Comparison of ENCODE assay signal across 10 cellular contexts in the genomic region with DNA sequence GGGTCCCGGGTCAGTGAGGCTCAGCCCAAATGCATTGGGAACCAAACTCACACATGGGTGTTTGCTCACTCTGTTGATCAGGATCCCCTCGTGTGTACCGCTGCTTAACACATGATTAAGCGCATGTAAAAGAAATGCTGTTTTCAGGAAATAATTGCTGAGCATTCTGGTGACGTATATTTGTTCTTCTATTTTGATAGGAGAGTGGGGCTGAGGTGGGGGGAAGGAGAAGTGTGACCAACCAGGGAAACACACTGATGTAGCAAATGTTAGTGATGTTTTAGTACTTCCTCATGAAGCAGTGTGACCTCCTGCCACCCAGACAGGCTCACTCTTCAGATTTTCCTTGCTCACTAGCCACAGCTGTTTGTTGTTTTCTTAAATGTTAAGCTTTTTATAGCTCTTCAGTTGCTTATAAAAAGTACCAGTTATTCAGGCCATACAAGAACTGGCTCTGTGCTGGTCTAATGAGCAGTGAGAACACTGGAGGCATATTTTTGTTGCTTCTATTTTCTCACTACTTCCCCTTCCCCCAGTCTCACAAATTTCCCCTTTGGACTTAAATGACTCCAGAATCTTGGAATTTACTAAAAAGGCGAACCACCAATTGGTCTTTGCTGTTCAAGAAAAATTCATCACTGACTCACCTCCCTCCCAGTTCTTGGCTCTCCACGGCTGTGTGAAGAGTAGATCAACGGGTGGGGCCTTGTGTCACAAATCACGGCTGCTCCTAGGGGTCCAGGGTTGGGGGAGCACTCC.
A peak's percentile ranks its signal among the peaks of the same experiment; 100 is the strongest.
DNase-seq lines count a peak whose midpoint lies in the region; ATAC-seq, FAIRE-seq and TF ChIP-seq lines count a peak whose summit lies in the region.
"Had no signal": no experiment of that assay in that cellular context is flagged by ENCODE, and none has a peak within 500 bp of the region (broad histone marks: within the 10 kb centered on the region; RNA-seq: fewer than 3 reads in every experiment).

No MANE protein-coding gene starts in this region.

- intact Hi-C loops in A673 (cut with micrococcal nuclease; ENCODE audit: unreplicated experiment), result no loop called here

- ATAC-seq in stimulated activated memory B cell treated with anti-CD40 and anti-IgM and Interleukin-4, amounts not matched to agents 10 μg/mL and 1 μg/mL and 100 μg/mL, for 72 hours, result peak; percentile 100

- peak overlapping the region; percentile 63 for H3K4me3 Mint-ChIP-seq in stimulated activated memory B cell treated with anti-CD40 and anti-IgM and Interleukin-4, amounts not matched to agents 10 μg/mL and 1 μg/mL and 100 μg/mL, for 72 hours
- no peak overlapping the region for H3K4me3 Mint-ChIP-seq in activated T-cell treated with anti-CD3 and anti-CD28 coated beads, Interleukin-2, amount 50 U/mL, for 24 hours

- no peaks in the 10 kb centered on the region for H3K27me3 ChIP-seq in SK-N-SH (ENCODE audit: insufficient read depth)
- peaks cover 7% of the 10 kb centered on the region for H3K27me3 ChIP-seq in A673 (replicated peaks; ENCODE audit: insufficient read depth, low read depth, low read length, poor library complexity)

- POLR2A ChIA-PET in SK-N-SH (lab: Yijun Ruan, JAX), result interaction anchor here (1.3 kb wide), 1 partner anchor 10 kb away, joined by 3 read pairs; no protein-coding TSS in a partner anchor
- POLR2A ChIA-PET in A673 (lab: Charles Lee; ENCODE audit: low non-redundant PET), result no interaction called here

- H3K36me3 ChIP-seq in SK-N-SH (replicated peaks in 1 of 2; ENCODE audit: control insufficient read depth in 1 of 2, insufficient read depth in 2 of 2, low read length in 1 of 2) (no peaks in the 10 kb centered on the region), A673 (ENCODE audit: insufficient read depth, low read length, poor library complexity, severe bottlenecking) (no peaks in the 10 kb centered on the region)

- no peaks in the 10 kb centered on the region for H3K9me3 Mint-ChIP-seq in stimulated activated memory B cell treated with anti-CD40 and anti-IgM and Interleukin-4, amounts not matched to agents 10 μg/mL and 1 μg/mL and 100 μg/mL, for 72 hours
- H3K9me3 Mint-ChIP-seq in activated T-cell treated with anti-CD3 and anti-CD28 coated beads, Interleukin-2, amount 50 U/mL, for 24 hours, result no peaks in the 10 kb centered on the region

- TF ChIP-seq EP300 in SK-N-SH (IDR thresholded peaks at IDR 0.05; ENCODE audit: borderline replicate concordance in 1 of 2, low read depth in 1 of 2, low read length in 1 of 2), result no peak

- TF ChIP-seq CTCF in SK-N-SH (IDR thresholded peaks at IDR 0.05), result no peak
- no peak for TF ChIP-seq CTCF in A673 (conservative IDR thresholded peaks at IDR 0.05; ENCODE audit: low read depth, low read length)

- H2AFZ ChIP-seq in SK-N-SH (ENCODE audit: low read depth), result peak overlapping the region; percentile 41; the same call in 1 of the 2 replicates
- H2AFZ ChIP-seq: parathyroid adenoma had no signal

- DNase-seq in GM12891 (ENCODE audit: insufficient read length, low spot score) (no peak), SK-N-SH (no peak), fibroblast of the conjunctiva (ENCODE audit: low read depth) (peak; percentile 16), NK-92 (lab: John Stamatoyannopoulos, UW; ENCODE audit: unreplicated experiment) (no peak), NCI-H2029 (lab: John Stamatoyannopoulos, UW) (no peak), A673 (ENCODE audit: low spot score) (no peak)
- DNase-seq in activated T-cell treated with anti-CD3 and anti-CD28 coated beads, Interleukin-2, amount 50 U/mL, for 24 hours, result no peak
- DNase-seq: NCI-H1105 treated with DMSO at 0.1 percent for 48 hours had no signal

- H3K4me2 ChIP-seq in SK-N-SH, result peak overlapping the region; percentile 49

- no peaks in the 10 kb centered on the region for H3K79me2 ChIP-seq in SK-N-SH (ENCODE audit: insufficient read depth)
- H3K79me2 ChIP-seq: parathyroid adenoma had no signal

- no peaks in the 10 kb centered on the region for H3K27me3 Mint-ChIP-seq in stimulated activated memory B cell treated with anti-CD40 and anti-IgM and Interleukin-4, amounts not matched to agents 10 μg/mL and 1 μg/mL and 100 μg/mL, for 72 hours
- peaks cover 3% of the 10 kb centered on the region for H3K27me3 Mint-ChIP-seq in activated T-cell treated with anti-CD3 and anti-CD28 coated beads, Interleukin-2, amount 50 U/mL, for 24 hours

- H3K27ac ChIP-seq in SK-N-SH (ENCODE audit: low read depth in 2 of 2, low read length in 1 of 2) (peak overlapping the region in 1 of 2 experiments; percentile 54; a peak in 2 of 4 replicates), A673 (ENCODE audit: low read depth, low read length, poor library complexity, severe bottlenecking) (no peak overlapping the region)
- H3K27ac ChIP-seq: parathyroid adenoma had no signal

- no peak overlapping the region for H3K9ac ChIP-seq in SK-N-SH
- H3K9ac ChIP-seq: parathyroid adenoma had no signal

- H3K36me3 Mint-ChIP-seq in stimulated activated memory B cell treated with anti-CD40 and anti-IgM and Interleukin-4, amounts not matched to agents 10 μg/mL and 1 μg/mL and 100 μg/mL, for 72 hours, result no peaks in the 10 kb centered on the region
- H3K36me3 Mint-ChIP-seq in activated T-cell treated with anti-CD3 and anti-CD28 coated beads, Interleukin-2, amount 50 U/mL, for 24 hours (ENCODE audit: low read depth), result no peaks in the 10 kb centered on the region

- H3K9me2 ChIP-seq in SK-N-SH, result no peaks in the 10 kb centered on the region

- no peaks in the 10 kb centered on the region for H4K20me1 ChIP-seq in SK-N-SH (ENCODE audit: insufficient read depth)

- CTCF ChIA-PET in SK-N-SH (lab: Yijun Ruan, JAX) (interaction anchor here (1.1 kb wide), 1 partner anchor 405 kb away, joined by 3 read pairs; no protein-coding TSS in a partner anchor), A673 (lab: Charles Lee) (no interaction called here)

- peak overlapping the region; percentile 86 for H3K27ac Mint-ChIP-seq in stimulated activated memory B cell treated with anti-CD40 and anti-IgM and Interleukin-4, amounts not matched to agents 10 μg/mL and 1 μg/mL and 100 μg/mL, for 72 hours
- H3K27ac Mint-ChIP-seq in activated T-cell treated with anti-CD3 and anti-CD28 coated beads, Interleukin-2, amount 50 U/mL, for 24 hours, result no peak overlapping the region

- no peak for FAIRE-seq in GM12891 (lab: Jason Lieb, UNC)

- H3K9me3 ChIP-seq in SK-N-SH (no peaks in the 10 kb centered on the region), A673 (ENCODE audit: low read depth, low read length, poor library complexity, severe bottlenecking) (no peaks in the 10 kb centered on the region)

- BruUV-seq in A673 (replicated peaks; lab: Mats Ljungman, UMichigan), result no TSS peak

- H3F3A ChIP-seq in SK-N-SH (replicated peaks; ENCODE audit: insufficient read depth), result no peaks in the 10 kb centered on the region

- 62% methylated on average over 8 of the region's 9 CpGs for WGBS in SK-N-SH (ENCODE audit: low lambda C conversion rate)

- peaks cover 0 to 2% of the 10 kb centered on the region in 2 experiments; a peak in 1 of 4 replicates for H3K4me1 ChIP-seq in SK-N-SH (ENCODE audit: control insufficient read depth in 1 of 2, insufficient read depth in 2 of 2, low read depth in 1 of 2, low read length in 1 of 2)
- no peaks in the 10 kb centered on the region for H3K4me1 ChIP-seq in A673 (ENCODE audit: insufficient read depth, low read length, poor library complexity, severe bottlenecking)
- H3K4me1 ChIP-seq: parathyroid adenoma had no signal

- peaks cover 28% of the 10 kb centered on the region for H3K4me1 Mint-ChIP-seq in stimulated activated memory B cell treated with anti-CD40 and anti-IgM and Interleukin-4, amounts not matched to agents 10 μg/mL and 1 μg/mL and 100 μg/mL, for 72 hours
- peaks cover 3% of the 10 kb centered on the region for H3K4me1 Mint-ChIP-seq in activated T-cell treated with anti-CD3 and anti-CD28 coated beads, Interleukin-2, amount 50 U/mL, for 24 hours (ENCODE audit: low read depth)

- no peak for TF ChIP-seq RAD21 in SK-N-SH (IDR thresholded peaks at IDR 0.05; ENCODE audit: low read length)

- no peak overlapping the region for H3K4me3 ChIP-seq in SK-N-SH (ENCODE audit: low read depth in 2 of 2, low read length in 1 of 2)
- H3K4me3 ChIP-seq in A673 (ENCODE audit: low read depth, low read length, poor library complexity, severe bottlenecking), result no peak overlapping the region

- no peak for TF ChIP-seq POLR2A in GM12891 (IDR thresholded peaks at IDR 0.05; ENCODE audit: low read depth, low read length)

TF ChIP-seq in GM12891, 5 proteins besides CTCF, POLR2A, EP300 and RAD21:
- TF ChIP-seq SPI1 (IDR thresholded peaks at IDR 0.05; ENCODE audit: low read depth, low read length) (0 out of 2 replicates have a peak, but pooled peaks have one; percentile 9), PAX5 (IDR thresholded peaks at IDR 0.05; ENCODE audit: insufficient read depth, low read length, severe bottlenecking) (no peak)
TF ChIP-seq in GM12891: peak in this region for 1.

TF ChIP-seq in SK-N-SH, 30 proteins besides CTCF, POLR2A, EP300 and RAD21 (continues in another document):
- TF ChIP-seq FOSL2 (IDR thresholded peaks at IDR 0.05; ENCODE audit: borderline replicate concordance, low read depth), result peak; percentile 60
- no peak for TF ChIP-seq ZBTB33 (IDR thresholded peaks at IDR 0.05; ENCODE audit: borderline replicate concordance, low read depth)
- no peak; the same call in 1 of the 2 replicates for TF ChIP-seq JUND (IDR thresholded peaks at IDR 0.05)
- TF ChIP-seq RXRA (IDR thresholded peaks at IDR 0.05; ENCODE audit: borderline replicate concordance, low read depth), result 0 out of 2 replicates have a peak, but pooled peaks have one; percentile 21
- peak; percentile 27; the same call in 1 of the 2 replicates for TF ChIP-seq NFIC (IDR thresholded peaks at IDR 0.05; ENCODE audit: borderline replicate concordance)
